Comparison of ENCODE assay signal across 35 cellular contexts in genomic region chr5:89942171-89942570, GRCh38.
"Had no signal": no experiment of that assay in that cellular context is flagged by ENCODE, and none has a peak within 500 bp of the region (broad histone marks: within the 10 kb centered on the region; RNA-seq: fewer than 3 reads in every experiment).

No MANE protein-coding gene starts in this region.

- H3K27me3 ChIP-seq: MG63 had no signal

- DNase-seq: Karpas-422, Kasumi-1, MG63, MM.1S, MV-4-11, NCI-H1048, NCI-H1092, NCI-H1092 treated with DMSO at 0.1 percent for 48 hours, NCI-H1105, NCI-H1105 treated with DMSO at 0.1 percent for 48 hours, NCI-H1417, NCI-H1417 treated with DMSO at 0.1 percent for 48 hours, NCI-H1436, NCI-H1436 treated with DMSO at 0.1 percent for 48 hours, NCI-H146, NCI-H1694, NCI-H1694 treated with DMSO at 0.1 percent for 48 hours, NCI-H187, NCI-H187 treated with DMSO at 0.1 percent for 48 hours, NCI-H1930, NCI-H2029, NCI-H2029 treated with DMSO at 0.1 percent for 48 hours, NCI-H2081, NCI-H2081 treated with DMSO at 0.1 percent for 48 hours, NCI-H2107, NCI-H2171, NCI-H2171 treated with DMSO at 0.1 percent for 48 hours, NCI-H2227 treated with DMSO at 0.1 percent for 48 hours, NCI-H226, NCI-H345, NCI-H446, NCI-H446 treated with DMSO at 0.1 percent for 48 hours, NCI-H510A, NCI-H510A treated with DMSO at 0.1 percent for 48 hours, NCI-H524 had no signal

- H3K9me3 ChIP-seq: MG63 had no signal

- H3K36me3 ChIP-seq: MG63 had no signal

- H3K4me3 ChIP-seq: MG63 had no signal
